7 cellular contexts compared by ENCODE assay signal in genomic region chr2:69741281-69742169, GRCh38. TPM values are rescaled to one million over a fixed set of nuclear protein-coding genes. Genes with fewer than 3 reads are reported as not detected.
DNase-seq lines count a peak whose midpoint lies in the region; ATAC-seq, FAIRE-seq and TF ChIP-seq lines count a peak whose summit lies in the region.

ANXA4 (plus strand) TSS chr2:69742134; CDS start chr2:69781566, 39,432 bp downstream.

- no peaks in the 10 kb centered on the region for H3K27me3 ChIP-seq in WERI-Rb-1 (ENCODE audit: insufficient read depth, low read depth, severe bottlenecking)
- H3K27me3 ChIP-seq in keratinocyte (ENCODE audit: control insufficient read depth, extremely low read depth, insufficient read depth, low read length) = no peaks in the 10 kb centered on the region

- dilution Hi-C loops in keratinocyte (cut with MboI; ENCODE audit: extremely low pct_ligation_motif_present, low sequenced_read_pairs) = no loop called here

- ATAC-seq in HG02588 (IDR thresholded peaks at IDR 0.05; ENCODE audit: unreplicated experiment) = peak; percentile 81

- H3K27ac ChIP-seq in WERI-Rb-1 (peak within 1 kb of the TSS; percentile 80), keratinocyte (ENCODE audit: control insufficient read depth, insufficient read depth, low read length) (peak within 1 kb of the TSS; percentile 99)

- H3K9me3 ChIP-seq in WERI-Rb-1 (ENCODE audit: severe bottlenecking) (no peaks in the 10 kb centered on the region), keratinocyte (ENCODE audit: control insufficient read depth, low read depth, low read length) (no peaks in the 10 kb centered on the region)

- peaks cover 30% of the 10 kb centered on the region for H3K4me1 ChIP-seq in keratinocyte (ENCODE audit: control insufficient read depth, extremely low read depth, insufficient read depth, low read length)

- H3K4me3 ChIP-seq in WERI-Rb-1 (ENCODE audit: low read depth, low read length) = peak within 1 kb of the TSS; percentile 74
- peak within 1 kb of the TSS; percentile 73 to 80 for H3K4me3 ChIP-seq in cardiac fibroblast (replicated peaks in 1 of 2; ENCODE audit: low read depth in 2 of 2, low read length in 2 of 2)
- peak within 1 kb of the TSS; percentile 85 to 91 (median 88) for H3K4me3 ChIP-seq in keratinocyte (ENCODE audit: control insufficient read depth in 2 of 3, extremely low read depth in 1 of 3, insufficient read depth in 2 of 3, low read depth in 1 of 3, low read length in 3 of 3)

- TF ChIP-seq CTCF in WERI-Rb-1 (IDR thresholded peaks at IDR 0.05; ENCODE audit: low read depth, low read length) = no peak
- peak; percentile 40 for TF ChIP-seq CTCF in cardiac fibroblast (IDR thresholded peaks at IDR 0.05; ENCODE audit: low read depth, low read length)
- peak in 2 of 3 experiments; percentile 10 to 21 for TF ChIP-seq CTCF in keratinocyte (optimal IDR thresholded peaks at IDR 0.05 in 1 of 3, IDR thresholded peaks at IDR 0.05 in 1 of 3, conservative IDR thresholded peaks at IDR 0.05 in 1 of 3; ENCODE audit: extremely low read depth in 1 of 3, insufficient read depth in 2 of 3, low read length in 3 of 3)

- peak; percentile 64 for TF ChIP-seq POLR2A in GM12892 (IDR thresholded peaks at IDR 0.05; ENCODE audit: low read depth, low read length)

- H3K36me3 ChIP-seq in WERI-Rb-1 (no peaks in the 10 kb centered on the region), keratinocyte (ENCODE audit: control insufficient read depth in 2 of 2, extremely low read depth in 1 of 2, insufficient read depth in 2 of 2, low read length in 2 of 2) (no peaks in the 10 kb centered on the region)

- H3K9ac ChIP-seq in keratinocyte (ENCODE audit: control insufficient read depth, extremely low read depth, insufficient read depth, low read length) = peak within 1 kb of the TSS; percentile 96

- H3K4me2 ChIP-seq in keratinocyte (ENCODE audit: control insufficient read depth, extremely low read depth, insufficient read depth, low read depth, low read length) = peak within 1 kb of the TSS; percentile 95

- peaks cover 39% of the 10 kb centered on the region for H3K79me2 ChIP-seq in keratinocyte (ENCODE audit: control insufficient read depth, insufficient read depth, low read length)

- DNase-seq in GM12892 (ENCODE audit: insufficient read length) = peak; percentile 68
- peak; percentile 11 for DNase-seq in NCI-H1105 (lab: John Stamatoyannopoulos, UW)
- peak; percentile 92 for DNase-seq in WERI-Rb-1
- peak; percentile 73 to 84 for DNase-seq in cardiac fibroblast (ENCODE audit: low read depth in 2 of 2)
- DNase-seq in keratinocyte (ENCODE audit: low read depth, low spot score) = peak; percentile 28
- peak; percentile 33 to 52 for DNase-seq in stimulated activated CD4-positive, alpha-beta T cell treated with anti-CD3 and anti-CD28 coated beads, Interleukin-15, amount 100 ng/mL, for 48 hours (ENCODE audit: low read depth in 2 of 2)

- H4K20me1 ChIP-seq in keratinocyte (ENCODE audit: control insufficient read depth, extremely low read depth, insufficient read depth, low read length) = no peaks in the 10 kb centered on the region

- FAIRE-seq in GM12892 (lab: Jason Lieb, UNC) = peak; percentile 63
- FAIRE-seq in keratinocyte (lab: Jason Lieb, UNC) = peak; percentile 69

- H3K9me1 ChIP-seq in keratinocyte (ENCODE audit: control insufficient read depth, extremely low read depth, insufficient read depth, low read length) = no peaks in the 10 kb centered on the region

- H2AFZ ChIP-seq in keratinocyte (ENCODE audit: control insufficient read depth, low read length) = peak within 1 kb of the TSS; percentile 93

RNA-seq across cellular contexts. Expression of gene ANXA4, which starts in this region (rescaled TPM):
- polyA plus RNA-seq in GM12892 (2012; ENCODE audit: missing spikeins) = 82.4 TPM
- 143 to 268 TPM (median 209 TPM) in 3 replicates for polyA plus RNA-seq in keratinocyte
- 163 TPM for polyA plus RNA-seq in keratinocyte (2011; ENCODE audit: low read depth)
- 167 and 222 TPM in 2 replicates for polyA plus RNA-seq in keratinocyte (2011; cell fraction: cytosol; rRNA removed)
- 183 and 208 TPM in 2 replicates for polyA plus RNA-seq in keratinocyte (2011; cell fraction: nucleus; rRNA removed)
- 149 and 191 TPM in 2 replicates for polyA plus RNA-seq in keratinocyte (2012; ENCODE audit: low replicate concordance)
- polyA minus RNA-seq in keratinocyte = 152 to 289 TPM (median 216 TPM) in 3 replicates
- polyA minus RNA-seq in keratinocyte (2011; cell fraction: cytosol; rRNA and poly(A)+ RNA removed) = 144 TPM
- 57.3 and 91.8 TPM in 2 replicates for polyA minus RNA-seq in keratinocyte (2011; cell fraction: nucleus; rRNA and poly(A)+ RNA removed)

Comparison
In these comparisons a context has a peak if more than half of its experiments do, and no peak if none do; other contexts are left out.
1. Peak in every context shown above with its lines: DNase-seq, ATAC-seq, H3K4me3 ChIP-seq and H3K27ac ChIP-seq.
2. DNase-seq: peak in every context shown above with its lines; median percentile 92 in WERI-Rb-1; 78 in cardiac fibroblast; 68 in GM12892; 42 in stimulated activated CD4-positive, alpha-beta T cell treated with anti-CD3 and anti-CD28 coated beads, Interleukin-15, amount 100 ng/mL, for 48 hours; 28 in keratinocyte; 11 in NCI-H1105.